Comparison of ENCODE assay signal across 1 cellular context in genomic region chr1:98660941-98661543, GRCh38.
A peak's percentile ranks its signal among the peaks of the same experiment; 100 is the strongest.
TF ChIP-seq lines count a peak whose summit lies in the region.

No MANE protein-coding gene starts in this region.

TF ChIP-seq in HepG2, 621 proteins besides CTCF, POLR2A, EP300 and RAD21 (continued from another document and continues in another):
- TF ChIP-seq PATZ1 (CRISPR knock-in tag; IDR thresholded peaks at IDR 0.05) (peak; percentile 47; the same call in 1 of the 2 replicates), ELF4 (CRISPR knock-in tag; IDR thresholded peaks at IDR 0.05; ENCODE audit: borderline replicate concordance) (peak; percentile 55; the same call in 1 of the 2 replicates), ZBTB40 (IDR thresholded peaks at IDR 0.05) (no peak), ZBTB40 (CRISPR knock-in tag; IDR thresholded peaks at IDR 0.05) (no peak), ZNF670 (CRISPR knock-in tag; IDR thresholded peaks at IDR 0.05; ENCODE audit: borderline replicate concordance) (0 out of 2 replicates have a peak, but pooled peaks have one; percentile 29), ZNF205 (CRISPR knock-in tag; IDR thresholded peaks at IDR 0.05) (no peak), HHEX (CRISPR knock-in tag; IDR thresholded peaks at IDR 0.05) (no peak), ZFX (CRISPR knock-in tag; IDR thresholded peaks at IDR 0.05; ENCODE audit: low read depth) (peak; percentile 49; the same call in 1 of the 2 replicates), ZKSCAN1 (IDR thresholded peaks at IDR 0.05; ENCODE audit: low read length) (no peak), RXRA (CRISPR knock-in tag; IDR thresholded peaks at IDR 0.05) (no peak), SP2 (CRISPR knock-in tag; IDR thresholded peaks at IDR 0.05) (no peak), GPN1 (CRISPR knock-in tag; IDR thresholded peaks at IDR 0.05; ENCODE audit: borderline replicate concordance) (no peak), ZNF724P (CRISPR knock-in tag; IDR thresholded peaks at IDR 0.05; ENCODE audit: borderline replicate concordance) (no peak), WIZ (CRISPR knock-in tag; IDR thresholded peaks at IDR 0.05) (no peak), MXI1 (IDR thresholded peaks at IDR 0.05; ENCODE audit: borderline replicate concordance, low read depth, low read length) (no peak), FOXA3 (CRISPR knock-in tag; IDR thresholded peaks at IDR 0.05) (0 out of 2 replicates have a peak, but pooled peaks have one; percentile 5), MIXL1 (CRISPR knock-in tag; IDR thresholded peaks at IDR 0.05) (0 out of 2 replicates have a peak, but pooled peaks have one; percentile 24), ZNF142 (CRISPR knock-in tag; IDR thresholded peaks at IDR 0.05) (0 out of 2 replicates have a peak, but pooled peaks have one; percentile 31), SRY (CRISPR knock-in tag; IDR thresholded peaks at IDR 0.05) (0 out of 2 replicates have a peak, but pooled peaks have one; percentile 50), FLYWCH1 (CRISPR knock-in tag; IDR thresholded peaks at IDR 0.05) (no peak), ZSCAN29 (CRISPR knock-in tag; conservative IDR thresholded peaks at IDR 0.05) (no peak), NCOA1 (CRISPR knock-in tag; IDR thresholded peaks at IDR 0.05) (no peak), ZNF564 (CRISPR knock-in tag; IDR thresholded peaks at IDR 0.05) (0 out of 2 replicates have a peak, but pooled peaks have one; percentile 10), TMF1 (CRISPR knock-in tag; IDR thresholded peaks at IDR 0.05; ENCODE audit: low read depth) (no peak), GZF1 (CRISPR knock-in tag; IDR thresholded peaks at IDR 0.05) (no peak), YEATS2 (CRISPR knock-in tag; IDR thresholded peaks at IDR 0.05; ENCODE audit: borderline replicate concordance) (0 out of 2 replicates have a peak, but pooled peaks have one; percentile 43), ZNF33A (CRISPR knock-in tag; IDR thresholded peaks at IDR 0.05; ENCODE audit: borderline replicate concordance) (no peak), ASH2L (IDR thresholded peaks at IDR 0.05; ENCODE audit: insufficient read length, low read depth, low read length) (peak; percentile 20), JUNB (CRISPR knock-in tag; IDR thresholded peaks at IDR 0.05; ENCODE audit: borderline replicate concordance) (no peak), ZNF772 (CRISPR knock-in tag; IDR thresholded peaks at IDR 0.05) (0 out of 2 replicates have a peak, but pooled peaks have one; percentile 42)
- TF ChIP-seq, protein P1, sequence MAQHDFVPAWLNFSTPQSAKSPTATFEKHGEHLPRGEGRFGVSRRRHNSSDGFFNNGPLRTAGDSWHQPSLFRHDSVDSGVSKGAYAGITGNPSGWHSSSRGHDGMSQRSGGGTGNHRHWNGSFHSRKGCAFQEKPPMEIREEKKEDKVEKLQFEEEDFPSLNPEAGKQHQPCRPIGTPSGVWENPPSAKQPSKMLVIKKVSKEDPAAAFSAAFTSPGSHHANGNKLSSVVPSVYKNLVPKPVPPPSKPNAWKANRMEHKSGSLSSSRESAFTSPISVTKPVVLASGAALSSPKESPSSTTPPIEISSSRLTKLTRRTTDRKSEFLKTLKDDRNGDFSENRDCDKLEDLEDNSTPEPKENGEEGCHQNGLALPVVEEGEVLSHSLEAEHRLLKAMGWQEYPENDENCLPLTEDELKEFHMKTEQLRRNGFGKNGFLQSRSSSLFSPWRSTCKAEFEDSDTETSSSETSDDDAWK (CRISPR knock-in tag; IDR thresholded peaks at IDR 0.05), result no peak
- TF ChIP-seq, protein P2, sequence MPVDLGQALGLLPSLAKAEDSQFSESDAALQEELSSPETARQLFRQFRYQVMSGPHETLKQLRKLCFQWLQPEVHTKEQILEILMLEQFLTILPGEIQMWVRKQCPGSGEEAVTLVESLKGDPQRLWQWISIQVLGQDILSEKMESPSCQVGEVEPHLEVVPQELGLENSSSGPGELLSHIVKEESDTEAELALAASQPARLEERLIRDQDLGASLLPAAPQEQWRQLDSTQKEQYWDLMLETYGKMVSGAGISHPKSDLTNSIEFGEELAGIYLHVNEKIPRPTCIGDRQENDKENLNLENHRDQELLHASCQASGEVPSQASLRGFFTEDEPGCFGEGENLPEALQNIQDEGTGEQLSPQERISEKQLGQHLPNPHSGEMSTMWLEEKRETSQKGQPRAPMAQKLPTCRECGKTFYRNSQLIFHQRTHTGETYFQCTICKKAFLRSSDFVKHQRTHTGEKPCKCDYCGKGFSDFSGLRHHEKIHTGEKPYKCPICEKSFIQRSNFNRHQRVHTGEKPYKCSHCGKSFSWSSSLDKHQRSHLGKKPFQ (CRISPR knock-in tag; IDR thresholded peaks at IDR 0.05; ENCODE audit: insufficient replicate concordance), result peak; percentile 54
- TF ChIP-seq, protein P3, sequence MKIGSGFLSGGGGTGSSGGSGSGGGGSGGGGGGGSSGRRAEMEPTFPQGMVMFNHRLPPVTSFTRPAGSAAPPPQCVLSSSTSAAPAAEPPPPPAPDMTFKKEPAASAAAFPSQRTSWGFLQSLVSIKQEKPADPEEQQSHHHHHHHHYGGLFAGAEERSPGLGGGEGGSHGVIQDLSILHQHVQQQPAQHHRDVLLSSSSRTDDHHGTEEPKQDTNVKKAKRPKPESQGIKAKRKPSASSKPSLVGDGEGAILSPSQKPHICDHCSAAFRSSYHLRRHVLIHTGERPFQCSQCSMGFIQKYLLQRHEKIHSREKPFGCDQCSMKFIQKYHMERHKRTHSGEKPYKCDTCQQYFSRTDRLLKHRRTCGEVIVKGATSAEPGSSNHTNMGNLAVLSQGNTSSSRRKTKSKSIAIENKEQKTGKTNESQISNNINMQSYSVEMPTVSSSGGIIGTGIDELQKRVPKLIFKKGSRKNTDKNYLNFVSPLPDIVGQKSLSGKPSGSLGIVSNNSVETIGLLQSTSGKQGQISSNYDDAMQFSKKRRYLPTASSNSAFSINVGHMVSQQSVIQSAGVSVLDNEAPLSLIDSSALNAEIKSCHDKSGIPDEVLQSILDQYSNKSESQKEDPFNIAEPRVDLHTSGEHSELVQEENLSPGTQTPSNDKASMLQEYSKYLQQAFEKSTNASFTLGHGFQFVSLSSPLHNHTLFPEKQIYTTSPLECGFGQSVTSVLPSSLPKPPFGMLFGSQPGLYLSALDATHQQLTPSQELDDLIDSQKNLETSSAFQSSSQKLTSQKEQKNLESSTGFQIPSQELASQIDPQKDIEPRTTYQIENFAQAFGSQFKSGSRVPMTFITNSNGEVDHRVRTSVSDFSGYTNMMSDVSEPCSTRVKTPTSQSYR (CRISPR knock-in tag; IDR thresholded peaks at IDR 0.05; ENCODE audit: borderline replicate concordance), result no peak
- TF ChIP-seq, protein P4, sequence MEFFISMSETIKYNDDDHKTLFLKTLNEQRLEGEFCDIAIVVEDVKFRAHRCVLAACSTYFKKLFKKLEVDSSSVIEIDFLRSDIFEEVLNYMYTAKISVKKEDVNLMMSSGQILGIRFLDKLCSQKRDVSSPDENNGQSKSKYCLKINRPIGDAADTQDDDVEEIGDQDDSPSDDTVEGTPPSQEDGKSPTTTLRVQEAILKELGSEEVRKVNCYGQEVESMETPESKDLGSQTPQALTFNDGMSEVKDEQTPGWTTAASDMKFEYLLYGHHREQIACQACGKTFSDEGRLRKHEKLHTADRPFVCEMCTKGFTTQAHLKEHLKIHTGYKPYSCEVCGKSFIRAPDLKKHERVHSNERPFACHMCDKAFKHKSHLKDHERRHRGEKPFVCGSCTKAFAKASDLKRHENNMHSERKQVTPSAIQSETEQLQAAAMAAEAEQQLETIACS (CRISPR knock-in tag; IDR thresholded peaks at IDR 0.05), result peak; percentile 29; the same call in 1 of the 2 replicates
